8 cellular contexts compared by ENCODE assay signal in the genomic region with DNA sequence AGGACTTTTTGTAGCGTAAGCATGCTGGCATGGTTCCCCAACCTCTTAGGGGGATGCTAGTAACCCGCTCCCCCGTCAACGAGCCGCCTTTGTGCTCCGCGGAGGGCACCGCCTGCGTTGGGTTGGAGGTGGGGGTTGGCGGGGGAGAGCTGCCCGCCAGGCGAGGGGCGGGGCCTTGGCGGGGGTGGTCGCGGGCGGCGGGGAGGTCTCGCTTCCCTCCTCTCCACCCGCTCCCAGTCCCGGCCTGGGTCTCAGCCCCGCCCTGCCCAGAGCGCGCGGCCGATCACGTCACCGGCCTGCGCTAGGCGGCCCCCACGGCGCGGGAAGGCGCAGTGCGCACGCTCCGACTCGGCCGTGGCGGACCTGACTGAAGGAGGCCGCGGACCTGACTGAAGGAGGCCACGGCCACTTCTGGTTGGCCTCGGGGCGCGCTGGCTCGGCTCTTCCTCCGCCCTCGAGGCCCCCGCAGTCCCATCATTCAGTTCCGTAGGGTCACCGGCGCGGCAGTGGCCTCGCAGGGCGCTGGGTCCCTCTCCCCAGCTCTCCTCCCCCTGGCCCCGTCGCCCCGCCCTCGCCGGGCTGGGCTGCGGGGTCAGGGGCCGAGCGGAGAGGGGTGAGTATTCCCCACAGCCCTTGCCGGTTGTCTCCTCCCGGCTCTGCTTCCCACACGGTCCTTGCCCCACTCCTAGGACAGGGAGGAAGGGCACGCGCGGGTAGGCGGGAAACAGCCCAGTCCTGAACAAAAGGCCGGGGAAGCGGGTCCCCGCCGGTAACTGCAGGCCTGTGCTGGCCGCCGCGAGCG. TPM values are rescaled to one million over a fixed set of nuclear protein-coding genes. Genes with fewer than 3 reads are reported as not detected.
DNase-seq lines count a peak whose midpoint lies in the region; ATAC-seq and TF ChIP-seq lines count a peak whose summit lies in the region.

ATG10 (plus strand) TSS at position 330 of the 802 bp plus-strand sequence. CDS start 15,548 bp downstream, outside the sequence.

- H3K27me3 ChIP-seq in PC-9 (ENCODE audit: insufficient read depth, low read depth) (no peaks in the 10 kb centered on the region), esophagus muscularis mucosa (no peaks in the 10 kb centered on the region)

- ATAC-seq in GM21723 (IDR thresholded peaks at IDR 0.05; ENCODE audit: unreplicated experiment) = peak; percentile 97

- peak within 1 kb of the TSS; percentile 87 for H3K27ac ChIP-seq in PC-9
- H3K27ac ChIP-seq in esophagus muscularis mucosa (replicated peaks in 1 of 4) = peak within 1 kb of the TSS; percentile 98 to 99 (median 98)

- TF ChIP-seq POLR2A in esophagus muscularis mucosa (IDR thresholded peaks at IDR 0.05; ENCODE audit: low read depth) = peak; percentile 91

- H3K4me1 ChIP-seq in PC-9 (replicated peaks; ENCODE audit: insufficient read depth) (peaks cover 15% of the 10 kb centered on the region), esophagus muscularis mucosa (peaks cover 0 to 16% (median 12%) of the 10 kb centered on the region in 4 donors)

- H3K36me3 ChIP-seq in PC-9 (ENCODE audit: low read depth) (no peaks in the 10 kb centered on the region), esophagus muscularis mucosa (peaks cover 0 to 9% (median 3%) of the 10 kb centered on the region in 4 donors)

- H3K4me3 ChIP-seq in PC-9 (peak within 1 kb of the TSS; percentile 64), esophagus muscularis mucosa (peak within 1 kb of the TSS; percentile 70 to 87 (median 82))

- 0% methylated on average over 7 of the region's 79 CpGs for WGBS in esophagus muscularis mucosa

- H3K9me2 ChIP-seq in PC-9 (ENCODE audit: insufficient read depth) = no peaks in the 10 kb centered on the region

- TF ChIP-seq EP300 in esophagus muscularis mucosa (IDR thresholded peaks at IDR 0.05) = no peak

- CTCF ChIA-PET in PC-9 (lab: Charles Lee) = interaction anchor here (0.6 kb wide), 2 partner anchors 113 to 120 kb away, joined by 3 to 4 read pairs; no protein-coding TSS in a partner anchor

- H3K9me3 ChIP-seq in PC-9 (ENCODE audit: insufficient read depth, low read depth) = no peaks in the 10 kb centered on the region
- H3K9me3 ChIP-seq in esophagus muscularis mucosa = no peaks in the 10 kb centered on the region

- TF ChIP-seq CTCF in PC-9 (conservative IDR thresholded peaks at IDR 0.05) = no peak
- TF ChIP-seq CTCF in esophagus muscularis mucosa (IDR thresholded peaks at IDR 0.05) = no peak

- H4K20me1 ChIP-seq in PC-9 (ENCODE audit: insufficient read depth) = no peaks in the 10 kb centered on the region

- no TSS peak for BruUV-seq in PC-9 (replicated peaks; lab: Mats Ljungman, UMichigan)

- no peaks in the 10 kb centered on the region; the same call in 1 of the 2 replicates for H3K79me2 ChIP-seq in PC-9 (ENCODE audit: low read depth)

- POLR2A ChIA-PET in PC-9 (lab: Charles Lee; ENCODE audit: unreplicated experiment) = interaction anchor here (0.5 to 0.7 kb wide), 5 partner anchors 14 to 1027 kb away, joined by 3 to 6 read pairs (median 3); no protein-coding TSS in a partner anchor

- peaks cover 13% of the 10 kb centered on the region; the same call in 1 of the 2 replicates for H3F3A ChIP-seq in PC-9 (ENCODE audit: insufficient read depth, low read depth)

- peak; percentile 97 for DNase-seq in DMS53 (lab: John Stamatoyannopoulos, UW)
- DNase-seq in KBM-7 = peak; percentile 93
- DNase-seq in PC-9 = peak; percentile 66 to 91
- DNase-seq in activated T-cell treated with anti-CD3 and anti-CD28 coated beads, Interleukin-2, amount 50 U/mL, for 48 hours = peak; percentile 90 to 93
- peak; percentile 97 for DNase-seq in esophagus muscularis mucosa (ENCODE audit: extremely low spot score)
- DNase-seq in myocyte (ENCODE audit: low read depth) = peak; percentile 94
- DNase-seq in stimulated activated CD8-positive, alpha-beta memory T cell treated with anti-CD3 and anti-CD28 coated beads, Interleukin-7, amount 100 ng/mL, for 4 hours (ENCODE audit: low read depth in 2 of 2) = peak; percentile 81 to 92

- intact Hi-C loops in PC-9 (cut with micrococcal nuclease; ENCODE audit: unreplicated experiment) (loop anchor here (1.0 kb wide), 2 partner anchors 121 to 221 kb away; partner anchors contain the start of gene SSBP2), esophagus muscularis mucosa (cut with DNase I) (loop anchor here (5.0 to 10.0 kb wide), 4 partner anchors 115 to 547 kb away; partner anchors contain the start of gene SSBP2)

- H3K4me2 ChIP-seq in PC-9 = peak within 1 kb of the TSS; percentile 81

- in situ Hi-C loops in KBM-7 (cut with MboI; ENCODE audit: low pct_unique_long_range_greater_than_20kb, low sequenced_read_pairs) = no loop called here

- peak within 1 kb of the TSS; percentile 94 for H2AFZ ChIP-seq in PC-9

RNA-seq across cellular contexts. Expression of gene ATG10, which starts in this region (rescaled TPM):
- total RNA-seq in PC-9 (2021) (12.7 and 15.7 TPM in 2 replicates), esophagus muscularis mucosa (1 to 10 TPM; 5.2 to 9.1 (median 7.3) TPM), myocyte (8.2 and 10.7 TPM in 2 replicates)
- 9.0 TPM for polyA plus RNA-seq in myocyte (2012)

Comparison
In these comparisons a context has a peak if more than half of its experiments do, and no peak if none do; other contexts are left out.
1. Peak in every context shown above with its lines: DNase-seq, ATAC-seq, H3K4me3 ChIP-seq and H3K27ac ChIP-seq.